8 cellular contexts compared by ENCODE assay signal in genomic region chr1:90826024-90826423, GRCh38.
"Had no signal": no experiment of that assay in that cellular context is flagged by ENCODE, and none has a peak within 500 bp of the region (broad histone marks: within the 10 kb centered on the region; RNA-seq: fewer than 3 reads in every experiment).

No MANE protein-coding gene starts in this region.

- ATAC-seq: GM12878 had no signal

- DNase-seq: GDM1, GF-D8 had no signal

- FAIRE-seq: G401.6, GM12878, GM12891, GM12892, GM18507, GM19239 had no signal

- H3K4me3 ChIP-seq: GM12878 had no signal
